In the genomic region with DNA sequence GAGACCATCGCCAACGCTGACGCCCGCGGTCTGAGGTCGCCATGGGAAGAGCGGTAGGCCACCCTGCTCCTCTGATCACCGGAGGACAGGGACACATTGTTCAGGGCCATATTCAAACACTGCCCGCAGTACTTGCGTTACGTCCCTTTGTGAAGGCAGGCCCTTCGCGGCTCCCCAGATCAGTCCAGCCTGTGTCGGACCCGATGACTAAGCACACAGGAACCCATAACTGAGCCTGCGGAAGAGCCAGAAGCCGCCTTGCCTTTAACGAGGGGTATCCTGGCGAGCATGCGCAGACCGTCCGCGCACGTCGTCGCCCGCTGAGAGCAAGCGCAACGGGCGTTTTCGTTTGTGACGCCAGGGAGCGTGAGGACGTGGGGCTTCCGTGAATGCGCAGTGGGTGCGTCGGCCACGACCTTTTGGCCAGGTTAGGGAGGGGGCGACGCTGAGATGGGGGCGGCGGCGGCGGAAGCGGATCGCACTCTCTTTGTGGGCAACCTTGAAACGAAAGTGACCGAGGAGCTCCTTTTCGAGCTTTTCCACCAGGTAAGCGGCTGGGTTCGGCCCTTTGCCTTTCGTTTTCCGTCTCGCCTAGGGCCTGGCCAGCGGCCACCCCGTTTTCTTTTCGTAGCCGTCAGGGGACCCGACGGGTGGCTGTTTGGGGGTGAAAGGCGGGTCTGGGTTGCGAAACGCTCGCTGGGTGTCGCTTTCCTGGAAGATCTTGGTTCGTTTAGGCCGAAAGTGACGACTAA, we compare ENCODE assay signal across 1 cellular context.
TF ChIP-seq lines count a peak whose summit lies in the region.

Gene C11orf71, minus strand, starts transcription at position 290 of the 752 bp plus-strand sequence. Its CDS starts 180 bp downstream, at position 110.
Gene RBM7, plus strand, starts transcription at position 445 of the 752 bp plus-strand sequence. Its CDS starts 6 bp downstream, at position 451.

TF ChIP-seq in GM23338, 12 proteins besides CTCF, POLR2A, EP300 and RAD21 (continued from another document):
- TF ChIP-seq, protein P1, sequence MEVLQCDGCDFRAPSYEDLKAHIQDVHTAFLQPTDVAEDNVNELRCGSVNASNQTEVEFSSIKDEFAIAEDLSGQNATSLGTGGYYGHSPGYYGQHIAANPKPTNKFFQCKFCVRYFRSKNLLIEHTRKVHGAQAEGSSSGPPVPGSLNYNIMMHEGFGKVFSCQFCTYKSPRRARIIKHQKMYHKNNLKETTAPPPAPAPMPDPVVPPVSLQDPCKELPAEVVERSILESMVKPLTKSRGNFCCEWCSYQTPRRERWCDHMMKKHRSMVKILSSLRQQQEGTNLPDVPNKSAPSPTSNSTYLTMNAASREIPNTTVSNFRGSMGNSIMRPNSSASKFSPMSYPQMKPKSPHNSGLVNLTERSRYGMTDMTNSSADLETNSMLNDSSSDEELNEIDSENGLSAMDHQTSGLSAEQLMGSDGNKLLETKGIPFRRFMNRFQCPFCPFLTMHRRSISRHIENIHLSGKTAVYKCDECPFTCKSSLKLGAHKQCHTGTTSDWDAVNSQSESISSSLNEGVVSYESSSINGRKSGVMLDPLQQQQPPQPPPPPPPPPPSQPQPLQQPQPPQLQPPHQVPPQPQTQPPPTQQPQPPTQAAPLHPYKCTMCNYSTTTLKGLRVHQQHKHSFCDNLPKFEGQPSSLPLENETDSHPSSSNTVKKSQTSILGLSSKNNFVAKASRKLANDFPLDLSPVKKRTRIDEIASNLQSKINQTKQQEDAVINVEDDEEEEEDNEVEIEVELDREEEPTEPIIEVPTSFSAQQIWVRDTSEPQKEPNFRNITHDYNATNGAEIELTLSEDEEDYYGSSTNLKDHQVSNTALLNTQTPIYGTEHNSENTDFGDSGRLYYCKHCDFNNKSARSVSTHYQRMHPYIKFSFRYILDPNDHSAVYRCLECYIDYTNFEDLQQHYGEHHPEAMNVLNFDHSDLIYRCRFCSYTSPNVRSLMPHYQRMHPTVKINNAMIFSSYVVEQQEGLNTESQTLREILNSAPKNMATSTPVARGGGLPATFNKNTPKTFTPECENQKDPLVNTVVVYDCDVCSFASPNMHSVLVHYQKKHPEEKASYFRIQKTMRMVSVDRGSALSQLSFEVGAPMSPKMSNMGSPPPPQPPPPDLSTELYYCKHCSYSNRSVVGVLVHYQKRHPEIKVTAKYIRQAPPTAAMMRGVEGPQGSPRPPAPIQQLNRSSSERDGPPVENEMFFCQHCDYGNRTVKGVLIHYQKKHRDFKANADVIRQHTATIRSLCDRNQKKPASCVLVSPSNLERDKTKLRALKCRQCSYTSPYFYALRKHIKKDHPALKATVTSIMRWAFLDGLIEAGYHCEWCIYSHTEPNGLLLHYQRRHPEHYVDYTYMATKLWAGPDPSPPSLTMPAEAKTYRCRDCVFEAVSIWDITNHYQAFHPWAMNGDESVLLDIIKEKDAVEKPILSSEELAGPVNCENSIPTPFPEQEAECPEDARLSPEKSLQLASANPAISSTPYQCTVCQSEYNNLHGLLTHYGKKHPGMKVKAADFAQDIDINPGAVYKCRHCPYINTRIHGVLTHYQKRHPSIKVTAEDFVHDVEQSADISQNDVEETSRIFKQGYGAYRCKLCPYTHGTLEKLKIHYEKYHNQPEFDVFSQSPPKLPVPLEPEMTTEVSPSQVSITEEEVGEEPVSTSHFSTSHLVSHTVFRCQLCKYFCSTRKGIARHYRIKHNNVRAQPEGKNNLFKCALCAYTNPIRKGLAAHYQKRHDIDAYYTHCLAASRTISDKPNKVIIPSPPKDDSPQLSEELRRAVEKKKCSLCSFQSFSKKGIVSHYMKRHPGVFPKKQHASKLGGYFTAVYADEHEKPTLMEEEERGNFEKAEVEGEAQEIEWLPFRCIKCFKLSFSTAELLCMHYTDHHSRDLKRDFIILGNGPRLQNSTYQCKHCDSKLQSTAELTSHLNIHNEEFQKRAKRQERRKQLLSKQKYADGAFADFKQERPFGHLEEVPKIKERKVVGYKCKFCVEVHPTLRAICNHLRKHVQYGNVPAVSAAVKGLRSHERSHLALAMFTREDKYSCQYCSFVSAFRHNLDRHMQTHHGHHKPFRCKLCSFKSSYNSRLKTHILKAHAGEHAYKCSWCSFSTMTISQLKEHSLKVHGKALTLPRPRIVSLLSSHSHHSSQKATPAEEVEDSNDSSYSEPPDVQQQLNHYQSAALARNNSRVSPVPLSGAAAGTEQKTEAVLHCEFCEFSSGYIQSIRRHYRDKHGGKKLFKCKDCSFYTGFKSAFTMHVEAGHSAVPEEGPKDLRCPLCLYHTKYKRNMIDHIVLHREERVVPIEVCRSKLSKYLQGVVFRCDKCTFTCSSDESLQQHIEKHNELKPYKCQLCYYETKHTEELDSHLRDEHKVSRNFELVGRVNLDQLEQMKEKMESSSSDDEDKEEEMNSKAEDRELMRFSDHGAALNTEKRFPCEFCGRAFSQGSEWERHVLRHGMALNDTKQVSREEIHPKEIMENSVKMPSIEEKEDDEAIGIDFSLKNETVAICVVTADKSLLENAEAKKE (CRISPR knock-in tag; IDR thresholded peaks at IDR 0.05) = no peak
- TF ChIP-seq, protein P2, sequence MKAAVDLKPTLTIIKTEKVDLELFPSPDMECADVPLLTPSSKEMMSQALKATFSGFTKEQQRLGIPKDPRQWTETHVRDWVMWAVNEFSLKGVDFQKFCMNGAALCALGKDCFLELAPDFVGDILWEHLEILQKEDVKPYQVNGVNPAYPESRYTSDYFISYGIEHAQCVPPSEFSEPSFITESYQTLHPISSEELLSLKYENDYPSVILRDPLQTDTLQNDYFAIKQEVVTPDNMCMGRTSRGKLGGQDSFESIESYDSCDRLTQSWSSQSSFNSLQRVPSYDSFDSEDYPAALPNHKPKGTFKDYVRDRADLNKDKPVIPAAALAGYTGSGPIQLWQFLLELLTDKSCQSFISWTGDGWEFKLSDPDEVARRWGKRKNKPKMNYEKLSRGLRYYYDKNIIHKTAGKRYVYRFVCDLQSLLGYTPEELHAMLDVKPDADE (IDR thresholded peaks at IDR 0.05) = peak; percentile 24; the same call in 1 of the 2 replicates
- peak; percentile 81 for TF ChIP-seq CREB1 (CRISPR knock-in tag; IDR thresholded peaks at IDR 0.05; ENCODE audit: low read depth)
- no peak for TF ChIP-seq EZH2phosphoT487 (IDR thresholded peaks at IDR 0.05; ENCODE audit: unreplicated experiment)
- TF ChIP-seq POLR2AphosphoS5 (IDR thresholded peaks at IDR 0.05; ENCODE audit: low read depth) = peak; percentile 98
- no peak for TF ChIP-seq JUNB (IDR thresholded peaks at IDR 0.05; ENCODE audit: unreplicated experiment)
- TF ChIP-seq NANOG (IDR thresholded peaks at IDR 0.05; ENCODE audit: borderline replicate concordance) = no peak
- no peak for TF ChIP-seq ZNF331 (CRISPR knock-in tag; IDR thresholded peaks at IDR 0.05; ENCODE audit: low read depth)
- TF ChIP-seq REST (IDR thresholded peaks at IDR 0.05; ENCODE audit: unreplicated experiment) = no peak
- no peak for TF ChIP-seq STAT1 (IDR thresholded peaks at IDR 0.05; ENCODE audit: unreplicated experiment)
